In genomic region chr7:45646207-45646821, GRCh38 we compare ENCODE assay signal across 16 cellular contexts.
A peak's percentile ranks its signal among the peaks of the same experiment; 100 is the strongest.
DNase-seq lines count a peak whose midpoint lies in the region; ATAC-seq and TF ChIP-seq lines count a peak whose summit lies in the region.
"Had no signal": no experiment of that assay in that cellular context is flagged by ENCODE, and none has a peak within 500 bp of the region (broad histone marks: within the 10 kb centered on the region; RNA-seq: fewer than 3 reads in every experiment).

No MANE protein-coding gene starts in this region.

- no peaks in the 10 kb centered on the region for H3K9me3 ChIP-seq in right atrium auricular region
- no peaks in the 10 kb centered on the region for H3K9me3 ChIP-seq in stomach
- H3K9me3 ChIP-seq in sigmoid colon, result no peaks in the 10 kb centered on the region
- no peaks in the 10 kb centered on the region for H3K9me3 ChIP-seq in thyroid gland
- H3K9me3 ChIP-seq: A549, BLaER1 had no signal

- intact Hi-C loops in left ventricle myocardium superior (cut with micrococcal nuclease), result no loop called here
- intact Hi-C loops in stomach (cut with DNase I; ENCODE audit: low total_unique reads), result no loop called here
- intact Hi-C loops in sigmoid colon (cut with DNase I), result no loop called here
- intact Hi-C loops in activated CD4-positive, alpha-beta T cell treated with anti-CD3 and anti-CD28 coated beads, Interleukin-2, amount 10 ng/mL, durations not matched to agents 24 days and 14 days (cut with micrococcal nuclease), result no loop called here
- intact Hi-C loops in thyroid gland (cut with DNase I), result no loop called here

- H3K27ac ChIP-seq in right atrium auricular region (no peak overlapping the region), stomach (no peak overlapping the region), sigmoid colon (no peak overlapping the region), thyroid gland (no peak overlapping the region)
- H3K27ac ChIP-seq: A549, BLaER1, KMS-11 had no signal

- H3K27me3 Mint-ChIP-seq in chondrocyte (ENCODE audit: low read depth), result peaks cover 2% of the 10 kb centered on the region
- no peaks in the 10 kb centered on the region for H3K27me3 Mint-ChIP-seq in activated CD4-positive, alpha-beta T cell treated with anti-CD3 and anti-CD28 coated beads, Interleukin-2, amount 10 ng/mL, durations not matched to agents 24 days and 14 days

- no peak for TF ChIP-seq EP300 in stomach (IDR thresholded peaks at IDR 0.05)
- TF ChIP-seq EP300 in sigmoid colon (IDR thresholded peaks at IDR 0.05), result no peak

- no peaks in the 10 kb centered on the region for H3K36me3 Mint-ChIP-seq in chondrocyte (ENCODE audit: low read depth)
- H3K36me3 Mint-ChIP-seq in activated CD4-positive, alpha-beta T cell treated with anti-CD3 and anti-CD28 coated beads, Interleukin-2, amount 10 ng/mL, durations not matched to agents 24 days and 14 days (ENCODE audit: low read depth), result no peaks in the 10 kb centered on the region
- H3K36me3 Mint-ChIP-seq: CD4-positive, alpha-beta memory T cell had no signal

- H3K36me3 ChIP-seq in right atrium auricular region (no peaks in the 10 kb centered on the region), stomach (no peaks in the 10 kb centered on the region), sigmoid colon (no peaks in the 10 kb centered on the region), thyroid gland (no peaks in the 10 kb centered on the region)
- H3K36me3 ChIP-seq: BLaER1 had no signal

- H3K4me3 ChIP-seq in right atrium auricular region (no peak overlapping the region), stomach (no peak overlapping the region), sigmoid colon (no peak overlapping the region), thyroid gland (replicated peaks in 1 of 3) (no peak overlapping the region)
- H3K4me3 ChIP-seq: A549, BLaER1, GM23338 had no signal

- ATAC-seq in left ventricle myocardium superior, result no peak
- ATAC-seq: A549 had no signal

- H3K4me3 Mint-ChIP-seq in chondrocyte (ENCODE audit: unreplicated experiment), result no peak overlapping the region
- no peak overlapping the region for H3K4me3 Mint-ChIP-seq in activated CD4-positive, alpha-beta T cell treated with anti-CD3 and anti-CD28 coated beads, Interleukin-2, amount 10 ng/mL, durations not matched to agents 24 days and 14 days
- H3K4me3 Mint-ChIP-seq: CD4-positive, alpha-beta memory T cell; GM23338 had no signal

- H3K27me3 ChIP-seq in right atrium auricular region (no peaks in the 10 kb centered on the region), stomach (no peaks in the 10 kb centered on the region), sigmoid colon (no peaks in the 10 kb centered on the region), thyroid gland (no peaks in the 10 kb centered on the region)
- H3K27me3 ChIP-seq: BLaER1 had no signal

- no peaks in the 10 kb centered on the region for H3K9me3 Mint-ChIP-seq in chondrocyte (ENCODE audit: low read depth)
- no peaks in the 10 kb centered on the region for H3K9me3 Mint-ChIP-seq in activated CD4-positive, alpha-beta T cell treated with anti-CD3 and anti-CD28 coated beads, Interleukin-2, amount 10 ng/mL, durations not matched to agents 24 days and 14 days
- H3K9me3 Mint-ChIP-seq: CD4-positive, alpha-beta memory T cell had no signal

- H3K27ac Mint-ChIP-seq in chondrocyte (ENCODE audit: unreplicated experiment), result no peak overlapping the region
- no peak overlapping the region for H3K27ac Mint-ChIP-seq in activated CD4-positive, alpha-beta T cell treated with anti-CD3 and anti-CD28 coated beads, Interleukin-2, amount 10 ng/mL, durations not matched to agents 24 days and 14 days
- H3K27ac Mint-ChIP-seq: CD4-positive, alpha-beta memory T cell; GM23338 had no signal

- H3K4me1 ChIP-seq in right atrium auricular region (peaks cover 0 to 15% of the 10 kb centered on the region in 2 donors), stomach (peaks cover 0 to 5% (median 0%) of the 10 kb centered on the region in 4 donors), sigmoid colon (no peaks in the 10 kb centered on the region), thyroid gland (peaks cover 3% of the 10 kb centered on the region in 2 donors)
- H3K4me1 ChIP-seq: A549 had no signal

- no peaks in the 10 kb centered on the region for H3K4me1 Mint-ChIP-seq in chondrocyte (ENCODE audit: low read depth)
- peaks cover 3% of the 10 kb centered on the region for H3K4me1 Mint-ChIP-seq in activated CD4-positive, alpha-beta T cell treated with anti-CD3 and anti-CD28 coated beads, Interleukin-2, amount 10 ng/mL, durations not matched to agents 24 days and 14 days
- H3K4me1 Mint-ChIP-seq: CD4-positive, alpha-beta memory T cell had no signal

- TF ChIP-seq POLR2A in stomach (IDR thresholded peaks at IDR 0.05) (no peak), sigmoid colon (IDR thresholded peaks at IDR 0.05) (no peak), thyroid gland (IDR thresholded peaks at IDR 0.05) (no peak)

- no peak for TF ChIP-seq CTCF in right atrium auricular region (IDR thresholded peaks at IDR 0.05)
- TF ChIP-seq CTCF in chondrocyte (IDR thresholded peaks at IDR 0.05), result no peak
- no peak for TF ChIP-seq CTCF in stomach (IDR thresholded peaks at IDR 0.05)
- TF ChIP-seq CTCF in sigmoid colon (IDR thresholded peaks at IDR 0.05), result no peak
- no peak for TF ChIP-seq CTCF in thyroid gland (IDR thresholded peaks at IDR 0.05)

- WGBS in stomach, 5 donors, result 91 to 100% (median 99%) methylated on average over 5 to 6 of the region's 6 CpGs
- 94 to 96% methylated on average over 6 of the region's 6 CpGs for WGBS in sigmoid colon, 2 donors
- 67 to 100% methylated on average over 1 to 5 of the region's 6 CpGs for WGBS in thyroid gland, 2 donors

- peak; percentile 56 for DNase-seq in right atrium auricular region (ENCODE audit: low spot score)
- no peak for DNase-seq in left ventricle myocardium superior
- DNase-seq in chondrocyte (ENCODE audit: low spot score), result peak; percentile 69
- DNase-seq in mesenteric fat pad (ENCODE audit: low spot score), result peak; percentile 72
- peak; percentile 1 for DNase-seq in stomach
- DNase-seq in sigmoid colon, result no peak
- DNase-seq in activated CD4-positive, alpha-beta T cell treated with anti-CD3 and anti-CD28 coated beads, Interleukin-2, amount 10 ng/mL, durations not matched to agents 24 days and 14 days, result no peak
- no peak for DNase-seq in thyroid gland
- DNase-seq: Calu3; CD4-positive, alpha-beta memory T cell; MV-4-11; NCI-H1694 treated with DMSO at 0.1 percent for 48 hours had no signal

Comparison
In these comparisons a context has a peak if more than half of its experiments do, and no peak if none do; other contexts are left out.
1. DNase-seq: peak in right atrium auricular region (single experiment), chondrocyte (single experiment), mesenteric fat pad (single experiment) and stomach (single experiment); none in left ventricle myocardium superior (single experiment), sigmoid colon (single experiment), activated CD4-positive, alpha-beta T cell treated with anti-CD3 and anti-CD28 coated beads, Interleukin-2, amount 10 ng/mL, durations not matched to agents 24 days and 14 days (single experiment) and thyroid gland (0 of 2).